In the genomic region with DNA sequence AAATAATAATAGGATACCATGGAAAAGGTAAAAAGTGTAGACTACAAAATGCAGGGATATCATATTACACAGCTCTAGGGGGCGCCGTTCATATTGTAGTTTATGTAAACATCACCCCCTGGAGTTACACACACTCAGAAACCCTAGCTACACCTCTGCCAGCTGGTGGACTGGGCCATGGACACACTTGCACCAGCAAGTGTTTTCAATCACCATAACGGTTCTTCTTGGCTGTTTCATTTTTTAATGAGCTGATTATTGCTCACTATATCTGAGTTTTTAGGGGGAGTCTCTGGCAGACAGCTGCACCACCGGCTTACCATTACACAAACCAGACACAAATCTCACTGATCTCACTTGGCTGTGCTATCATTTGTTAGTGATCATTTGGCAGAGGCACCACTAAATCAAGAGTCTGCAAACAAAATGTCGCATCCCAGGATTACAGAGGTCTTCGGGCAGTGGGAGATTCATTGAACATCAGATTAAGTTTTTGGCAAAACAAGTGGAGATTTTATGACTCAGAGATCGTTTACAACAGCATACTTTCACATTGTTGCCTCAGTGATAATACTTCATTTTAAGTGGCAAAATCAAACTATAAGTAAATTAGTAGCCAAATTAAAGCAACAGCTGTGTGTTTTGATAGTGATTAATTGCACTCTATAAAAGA, we compare ENCODE assay signal across 10 cellular contexts.
DNase-seq lines count a peak whose midpoint lies in the region; ATAC-seq and TF ChIP-seq lines count a peak whose summit lies in the region.
"Had no signal": no experiment of that assay in that cellular context is flagged by ENCODE, and none has a peak within 500 bp of the region (broad histone marks: within the 10 kb centered on the region; RNA-seq: fewer than 3 reads in every experiment).

No MANE protein-coding gene starts in this region.

- ATAC-seq in HG02885 (IDR thresholded peaks at IDR 0.05; ENCODE audit: poor library complexity, unreplicated experiment), result no peak

- H3K4me1 ChIP-seq in OCI-LY3 (ENCODE audit: low read length), result no peaks in the 10 kb centered on the region
- peaks cover 36% of the 10 kb centered on the region for H3K4me1 ChIP-seq in Caco-2

- peaks cover 6% of the 10 kb centered on the region for H3K36me3 Mint-ChIP-seq in Caco-2 (ENCODE audit: insufficient read depth, unreplicated experiment)
- H3K36me3 Mint-ChIP-seq: CD4-positive, CD25-positive, alpha-beta regulatory T cell had no signal

- no peak overlapping the region for H3K27ac ChIP-seq in OCI-LY3 (ENCODE audit: low read length)

- peak; percentile 27 for DNase-seq in activated CD4-positive, alpha-beta T cell treated with anti-CD3 and anti-CD28 coated beads for 48 hours
- no peak for DNase-seq in activated CD4-positive, alpha-beta T cell treated with anti-CD3 and anti-CD28 coated beads, Interleukin-2, amount 50 U/mL, for 4 hours
- DNase-seq in fibroblast of peridontal ligament (ENCODE audit: extremely low read depth) (peak; percentile 1), Caco-2 (no peak)
- peak; percentile 34 for DNase-seq in stimulated activated CD8-positive, alpha-beta memory T cell treated with anti-CD3 and anti-CD28 coated beads, Interleukin-4, amount 100 ng/mL, for 48 hours
- no peak for DNase-seq in activated T-cell treated with anti-CD3 and anti-CD28 coated beads, Interleukin-2, amount 50 U/mL, for 48 hours
- DNase-seq: NCI-H510A had no signal

- intact Hi-C loops in Caco-2 (cut with micrococcal nuclease; ENCODE audit: unreplicated experiment), result no loop called here

- POLR2A ChIA-PET in Caco-2 (lab: Charles Lee), result no interaction called here

- H3K9me3 Mint-ChIP-seq in Caco-2 (ENCODE audit: unreplicated experiment), result no peaks in the 10 kb centered on the region

- peaks cover 5% of the 10 kb centered on the region for H3K4me1 Mint-ChIP-seq in Caco-2 (ENCODE audit: low read depth, unreplicated experiment)
- H3K4me1 Mint-ChIP-seq: CD4-positive, CD25-positive, alpha-beta regulatory T cell had no signal

- no peak overlapping the region for H3K4me2 ChIP-seq in OCI-LY3 (ENCODE audit: low read length)

- H3K27me3 ChIP-seq in OCI-LY3 (ENCODE audit: low read depth, low read length) (no peaks in the 10 kb centered on the region), Caco-2 (replicated peaks; ENCODE audit: control insufficient read depth, insufficient read depth, low read length) (no peaks in the 10 kb centered on the region)

- TF ChIP-seq CTCF in OCI-LY3 (IDR thresholded peaks at IDR 0.05; ENCODE audit: low read depth, low read length) (peak; percentile 39), Caco-2 (IDR thresholded peaks at IDR 0.05; ENCODE audit: insufficient read depth in 1 of 2, low read depth in 1 of 2, low read length in 1 of 2, severe bottlenecking in 1 of 2, unreplicated experiment in 1 of 2) (no peak)

- H3K9me3 ChIP-seq in OCI-LY3 (ENCODE audit: insufficient read depth, low read length) (no peaks in the 10 kb centered on the region), Caco-2 (no peaks in the 10 kb centered on the region)

- H3K27me3 Mint-ChIP-seq in Caco-2 (ENCODE audit: insufficient read depth, unreplicated experiment), result no peaks in the 10 kb centered on the region
- H3K27me3 Mint-ChIP-seq: CD4-positive, CD25-positive, alpha-beta regulatory T cell had no signal

- no peaks in the 10 kb centered on the region for H4K20me1 ChIP-seq in OCI-LY3 (ENCODE audit: insufficient read depth, low read length)

- CTCF ChIA-PET in Caco-2 (lab: Charles Lee), result no interaction called here

- no peaks in the 10 kb centered on the region for H3K36me3 ChIP-seq in OCI-LY3 (replicated peaks; ENCODE audit: low read depth, low read length)
- H3K36me3 ChIP-seq in Caco-2 (ENCODE audit: control insufficient read depth, insufficient read depth, low read length), result no peaks in the 10 kb centered on the region

- H3K79me2 ChIP-seq in OCI-LY3 (ENCODE audit: low read length), result no peaks in the 10 kb centered on the region

- BruUV-seq in Caco-2 (replicated peaks; lab: Mats Ljungman, UMichigan), result no TSS peak

- H3K4me3 Mint-ChIP-seq in Caco-2 (ENCODE audit: unreplicated experiment), result no peak overlapping the region
- H3K4me3 Mint-ChIP-seq: CD4-positive, CD25-positive, alpha-beta regulatory T cell had no signal

- H3K9ac ChIP-seq in OCI-LY3 (ENCODE audit: low read length), result no peak overlapping the region

- H2AFZ ChIP-seq in OCI-LY3 (ENCODE audit: low read depth, low read length), result no peak overlapping the region; the same call in 1 of the 2 replicates

- no peak overlapping the region for H3K4me3 ChIP-seq in OCI-LY3 (ENCODE audit: low read length)
- H3K4me3 ChIP-seq in Caco-2 (ENCODE audit: low read depth, low read length), result no peak overlapping the region

- H3K27ac Mint-ChIP-seq in Caco-2 (ENCODE audit: unreplicated experiment), result no peak overlapping the region
- H3K27ac Mint-ChIP-seq: CD4-positive, CD25-positive, alpha-beta regulatory T cell had no signal

Comparison
In these comparisons a context has a peak if more than half of its experiments do, and no peak if none do; other contexts are left out.
1. DNase-seq: peak in activated CD4-positive, alpha-beta T cell treated with anti-CD3 and anti-CD28 coated beads for 48 hours (single experiment), fibroblast of peridontal ligament (single experiment) and stimulated activated CD8-positive, alpha-beta memory T cell treated with anti-CD3 and anti-CD28 coated beads, Interleukin-4, amount 100 ng/mL, for 48 hours (single experiment); none in activated CD4-positive, alpha-beta T cell treated with anti-CD3 and anti-CD28 coated beads, Interleukin-2, amount 50 U/mL, for 4 hours (0 of 2), Caco-2 (0 of 2) and activated T-cell treated with anti-CD3 and anti-CD28 coated beads, Interleukin-2, amount 50 U/mL, for 48 hours (0 of 2).